8 cellular contexts compared by ENCODE assay signal in genomic region chr17:39174907-39175694, GRCh38. TPM values are rescaled to one million over a fixed set of nuclear protein-coding genes. Genes with fewer than 3 reads are reported as not detected.
A peak's percentile ranks its signal among the peaks of the same experiment; 100 is the strongest.
DNase-seq lines count a peak whose midpoint lies in the region; TF ChIP-seq lines count a peak whose summit lies in the region.

No MANE protein-coding gene starts in this region.

- H3K4me3 ChIP-seq in choroid plexus epithelial cell (ENCODE audit: low read depth, low read length) (no peak overlapping the region), liver (ENCODE audit: low read depth in 1 of 3, low read length in 3 of 3) (no peak overlapping the region)

- WGBS in liver, result 50% methylated on average over 35 of the region's 35 CpGs

- TF ChIP-seq CTCF in choroid plexus epithelial cell (conservative IDR thresholded peaks at IDR 0.05; ENCODE audit: low read depth, low read length) (peak; percentile 80), liver (IDR thresholded peaks at IDR 0.05; ENCODE audit: low read depth, low read length, missing input control) (peak; percentile 66)

- peak in 2 of 3 experiments; percentile 32 to 59 for DNase-seq in NCI-H1417 (lab: John Stamatoyannopoulos, UW)
- DNase-seq in NCI-H1417 treated with DMSO at 0.1 percent for 48 hours (lab: John Stamatoyannopoulos, UW), result no peak
- peak; percentile 34 for DNase-seq in NCI-H2196 (lab: John Stamatoyannopoulos, UW; ENCODE audit: unreplicated experiment)
- DNase-seq in activated CD4-positive, alpha-beta T cell treated with anti-CD3 and anti-CD28 coated beads for 24 hours (ENCODE audit: low read depth in 2 of 2), result peak; percentile 63 to 73
- peak; percentile 78 for DNase-seq in choroid plexus epithelial cell (ENCODE audit: low read depth)
- peak; percentile 47 for DNase-seq in stimulated activated CD8-positive, alpha-beta memory T cell treated with anti-CD3 and anti-CD28 coated beads, Interleukin-12 subunit alpha, Interleukin-12 subunit beta, amount 100 ng/mL, for 4 hours (ENCODE audit: low read depth)
- no peak for DNase-seq in SW480 (ENCODE audit: low spot score)

- no peaks in the 10 kb centered on the region for H3K9me3 ChIP-seq in liver (ENCODE audit: control insufficient read depth in 4 of 4, low read length in 3 of 4)

- H3K9ac ChIP-seq in liver (ENCODE audit: low read depth in 1 of 2, low read length in 2 of 2), result no peak overlapping the region

- TF ChIP-seq RAD21 in liver (IDR thresholded peaks at IDR 0.05), result peak; percentile 64 to 76

- no peak overlapping the region for H3K27ac ChIP-seq in liver (ENCODE audit: low read depth in 1 of 2, low read length in 2 of 2)

- H3K36me3 ChIP-seq in liver (ENCODE audit: control insufficient read depth in 4 of 4, insufficient read depth in 3 of 4, low read depth in 1 of 4, low read length in 3 of 4), result no peaks in the 10 kb centered on the region

- no peaks in the 10 kb centered on the region for H3K27me3 ChIP-seq in liver (ENCODE audit: control insufficient read depth in 4 of 4, insufficient read depth in 4 of 4, low read length in 3 of 4)

- peaks cover 0 to 5% (median 2%) of the 10 kb centered on the region in 4 donors for H3K4me1 ChIP-seq in liver (ENCODE audit: control insufficient read depth in 4 of 4, insufficient read depth in 4 of 4, low read length in 3 of 4)

TF ChIP-seq in liver, 16 proteins besides CTCF, POLR2A, EP300 and RAD21:
- TF ChIP-seq MAX (IDR thresholded peaks at IDR 0.05) (no peak), ATF3 (IDR thresholded peaks at IDR 0.05) (no peak), GABPA (IDR thresholded peaks at IDR 0.05 in 1 of 2, conservative IDR thresholded peaks at IDR 0.05 in 1 of 2) (no peak), ZBTB33 (IDR thresholded peaks at IDR 0.05) (no peak), TAF1 (conservative IDR thresholded peaks at IDR 0.05) (no peak), FOXA1 (IDR thresholded peaks at IDR 0.05) (no peak), YY1 (IDR thresholded peaks at IDR 0.05) (no peak), SP1 (IDR thresholded peaks at IDR 0.05) (no peak), HNF4G (IDR thresholded peaks at IDR 0.05) (no peak), NR2F2 (IDR thresholded peaks at IDR 0.05) (no peak), FOXA2 (IDR thresholded peaks at IDR 0.05) (no peak), HNF4A (conservative IDR thresholded peaks at IDR 0.05) (no peak), JUND (IDR thresholded peaks at IDR 0.05) (no peak), EGR1 (IDR thresholded peaks at IDR 0.05; ENCODE audit: low read depth in 2 of 2) (no peak), RXRA (IDR thresholded peaks at IDR 0.05) (no peak), REST (IDR thresholded peaks at IDR 0.05) (no peak)
TF ChIP-seq in liver: peak in this region for 0.

RNA-seq across cellular contexts. Expression of gene ARL5C, which starts 9.1 kb away (rescaled TPM):
- total RNA-seq in liver, result not detected
- polyA plus RNA-seq in liver, result not detected

RNA-seq across cellular contexts. Expression of gene CACNB1, which starts 22.4 kb away (rescaled TPM):
- total RNA-seq in liver, result 1 to 10 TPM in 1 of 2 donors, under 1 TPM in 1; 0.05 to 1.3 TPM
- polyA plus RNA-seq in liver, result under 1 TPM; 0.22 to 0.31 TPM

RNA-seq across cellular contexts. Expression of gene PLXDC1, which starts 23.7 kb away (rescaled TPM):
- under 1 TPM; 0.42 to 0.84 TPM for total RNA-seq in liver
- polyA plus RNA-seq in liver, result under 1 TPM; 0.14 to 0.17 TPM

RNA-seq across cellular contexts. Expression of gene RPL19, which starts 25.0 kb away (rescaled TPM):
- 100 to 1,000 TPM; 658 to 840 TPM for total RNA-seq in liver
- polyA plus RNA-seq in liver, result 100 to 1,000 TPM; 475 to 999 TPM

RNA-seq across cellular contexts. Expression of gene STAC2, which starts 50.6 kb away (rescaled TPM):
- total RNA-seq in liver, result not detected
- polyA plus RNA-seq in liver, result not detected

Comparison
In these comparisons a context has a peak if more than half of its experiments do, and no peak if none do; other contexts are left out.
1. DNase-seq: peak in NCI-H1417 (2 of 3), NCI-H2196 (single experiment), activated CD4-positive, alpha-beta T cell treated with anti-CD3 and anti-CD28 coated beads for 24 hours (2 of 2), choroid plexus epithelial cell (single experiment) and stimulated activated CD8-positive, alpha-beta memory T cell treated with anti-CD3 and anti-CD28 coated beads, Interleukin-12 subunit alpha, Interleukin-12 subunit beta, amount 100 ng/mL, for 4 hours (single experiment); none in NCI-H1417 treated with DMSO at 0.1 percent for 48 hours (single experiment) and SW480 (single experiment).